In genomic region chr20:63748356-63749270, GRCh38 we compare ENCODE assay signal across 18 cellular contexts. TPM values are rescaled to one million over a fixed set of nuclear protein-coding genes. Genes with fewer than 3 reads are reported as not detected.
DNase-seq lines count a peak whose midpoint lies in the region; ATAC-seq and TF ChIP-seq lines count a peak whose summit lies in the region.
"Had no signal": no experiment of that assay in that cellular context is flagged by ENCODE, and none has a peak within 500 bp of the region (broad histone marks: within the 10 kb centered on the region; RNA-seq: fewer than 3 reads in every experiment).

No MANE protein-coding gene starts in this region.

- no peak overlapping the region for H3K4me2 ChIP-seq in SK-N-SH

- peaks cover 3% of the 10 kb centered on the region for H3K36me3 Mint-ChIP-seq in CD4-positive, alpha-beta T cell (ENCODE audit: low read depth)
- H3K36me3 Mint-ChIP-seq in T-helper 17 cell (ENCODE audit: low read depth) = no peaks in the 10 kb centered on the region
- peaks cover 0 to 3% (median 0%) of the 10 kb centered on the region in 3 donors for H3K36me3 Mint-ChIP-seq in naive thymus-derived CD8-positive, alpha-beta T cell
- H3K36me3 Mint-ChIP-seq: activated naive CD8-positive, alpha-beta T cell had no signal

- TF ChIP-seq EP300 in SK-N-SH (IDR thresholded peaks at IDR 0.05; ENCODE audit: borderline replicate concordance in 1 of 2, low read depth in 1 of 2, low read length in 1 of 2) (no peak), transverse colon (IDR thresholded peaks at IDR 0.05; ENCODE audit: low read depth) (no peak)

- TF ChIP-seq POLR2A in transverse colon (IDR thresholded peaks at IDR 0.05) (no peak), thyroid gland (IDR thresholded peaks at IDR 0.05) (no peak)

- H3K79me2 ChIP-seq in SK-N-SH (ENCODE audit: insufficient read depth) = no peaks in the 10 kb centered on the region

- POLR2A ChIA-PET in SK-N-SH (lab: Yijun Ruan, JAX) = interaction anchor here (2.5 kb wide), 1 partner anchor 8 kb away, joined by 7 read pairs; no protein-coding TSS in a partner anchor
- POLR2A ChIA-PET in CD4-positive, alpha-beta T cell (lab: Charles Lee) = interaction anchor here (4.9 kb wide), 1 partner anchor 11 kb away, joined by 118 read pairs; the partner anchor contains the start of genes LIME1 and SLC2A4RG
- POLR2A ChIA-PET in naive thymus-derived CD8-positive, alpha-beta T cell (lab: Charles Lee) = interaction anchor here (1.5 to 4.5 kb wide), 3 partner anchors 10 to 122 kb away, joined by 5 to 137 read pairs (median 8); partner anchors contain the start of genes ARFRP1, GMEB2, LIME1 and SLC2A4RG

- H3K9me3 Mint-ChIP-seq in CD4-positive, alpha-beta T cell = no peaks in the 10 kb centered on the region
- no peaks in the 10 kb centered on the region for H3K9me3 Mint-ChIP-seq in naive thymus-derived CD8-positive, alpha-beta T cell
- H3K9me3 Mint-ChIP-seq: activated CD4-positive, alpha-beta T cell treated with anti-CD3 and anti-CD28 coated beads, Interleukin-2, amount 10 ng/mL, durations not matched to agents 24 days and 14 days had no signal

- no peaks in the 10 kb centered on the region for H3K9me2 ChIP-seq in SK-N-SH

- H3K36me3 ChIP-seq in SK-N-SH (replicated peaks in 1 of 2; ENCODE audit: control insufficient read depth in 1 of 2, insufficient read depth in 2 of 2, low read length in 1 of 2) = peaks cover 7 to 10% of the 10 kb centered on the region in 2 experiments
- H3K36me3 ChIP-seq in transverse colon = no peaks in the 10 kb centered on the region
- H3K36me3 ChIP-seq in thyroid gland = peaks cover 6 to 7% of the 10 kb centered on the region in 2 donors

- intact Hi-C loops in CD4-positive, alpha-beta T cell (cut with DNase I, micrococcal nuclease) = no loop called here
- intact Hi-C loops in transverse colon (cut with DNase I; ENCODE audit: low total_unique reads) = no loop called here
- intact Hi-C loops in thyroid gland (cut with DNase I) = no loop called here

- H3K27ac ChIP-seq in SK-N-SH (ENCODE audit: low read depth in 2 of 2, low read length in 1 of 2) = no peak overlapping the region
- peak overlapping the region; percentile 13 for H3K27ac ChIP-seq in CD4-positive, alpha-beta T cell (ENCODE audit: low read depth, low read length)
- H3K27ac ChIP-seq in transverse colon = no peak overlapping the region
- no peak overlapping the region for H3K27ac ChIP-seq in thyroid gland
- H3K27ac ChIP-seq: 22Rv1, body of pancreas, C4-2B had no signal

- H3K4me3 ChIP-seq in SK-N-SH (ENCODE audit: low read depth in 2 of 2, low read length in 1 of 2) (no peak overlapping the region), transverse colon (no peak overlapping the region), thyroid gland (replicated peaks in 1 of 3) (no peak overlapping the region)
- H3K4me3 ChIP-seq: body of pancreas had no signal

- in situ Hi-C loops in transverse colon (cut with MboI; ENCODE audit: low pct_ligation_motif_present in 1 of 4, low pct_unique_long_range_greater_than_20kb in 1 of 4, low sequenced_read_pairs in 3 of 4) = no loop called here

- CTCF ChIA-PET in SK-N-SH (lab: Yijun Ruan, JAX) = interaction anchor here (1.3 kb wide), 1 partner anchor 8 kb away, joined by 3 read pairs; no protein-coding TSS in a partner anchor
- CTCF ChIA-PET in CD4-positive, alpha-beta T cell (lab: Charles Lee) = no interaction called here

- no peaks in the 10 kb centered on the region for H3K27me3 Mint-ChIP-seq in CD4-positive, alpha-beta T cell
- H3K27me3 Mint-ChIP-seq in T-helper 17 cell = no peaks in the 10 kb centered on the region
- H3K27me3 Mint-ChIP-seq in naive thymus-derived CD8-positive, alpha-beta T cell = no peaks in the 10 kb centered on the region
- H3K27me3 Mint-ChIP-seq: activated CD4-positive, alpha-beta T cell treated with anti-CD3 and anti-CD28 coated beads, Interleukin-2, amount 10 ng/mL, durations not matched to agents 24 days and 14 days; activated naive CD8-positive, alpha-beta T cell had no signal

- H2AFZ ChIP-seq in SK-N-SH (ENCODE audit: low read depth) = no peak overlapping the region

- H3K9me3 ChIP-seq in SK-N-SH = no peaks in the 10 kb centered on the region
- no peaks in the 10 kb centered on the region for H3K9me3 ChIP-seq in CD4-positive, alpha-beta T cell (ENCODE audit: control insufficient read depth, low read length)
- H3K9me3 ChIP-seq in T-helper 17 cell (ENCODE audit: control insufficient read depth, low read length, poor library complexity, severe bottlenecking) = no peaks in the 10 kb centered on the region
- H3K9me3 ChIP-seq in transverse colon = no peaks in the 10 kb centered on the region
- no peaks in the 10 kb centered on the region for H3K9me3 ChIP-seq in thyroid gland
- H3K9me3 ChIP-seq: body of pancreas had no signal

- ATAC-seq in SK-N-SH treated with all-trans-retinoic acid at 6 μM for 48 hours (no peak), T-helper 17 cell (no peak)
- ATAC-seq in CD4-positive, alpha-beta T cell (ENCODE audit: poor library complexity) = no peak
- no peak for ATAC-seq in naive thymus-derived CD8-positive, alpha-beta T cell
- ATAC-seq: body of pancreas, esophagus mucosa, PC-3 had no signal

- peaks cover 9% of the 10 kb centered on the region for H3F3A ChIP-seq in SK-N-SH (replicated peaks; ENCODE audit: insufficient read depth)

- peak overlapping the region; percentile 70 for H3K27ac Mint-ChIP-seq in CD4-positive, alpha-beta T cell
- H3K27ac Mint-ChIP-seq in T-helper 17 cell = peak overlapping the region; percentile 75
- H3K27ac Mint-ChIP-seq in naive thymus-derived CD8-positive, alpha-beta T cell = peak overlapping the region in 6 of 10 donors; percentile 13 to 92 (median 57)
- H3K27ac Mint-ChIP-seq: activated naive CD8-positive, alpha-beta T cell had no signal

- TF ChIP-seq CTCF in SK-N-SH (IDR thresholded peaks at IDR 0.05) = no peak
- no peak for TF ChIP-seq CTCF in CD4-positive, alpha-beta T cell (IDR thresholded peaks at IDR 0.05)
- no peak for TF ChIP-seq CTCF in transverse colon (IDR thresholded peaks at IDR 0.05)
- TF ChIP-seq CTCF in thyroid gland (IDR thresholded peaks at IDR 0.05) = no peak

- no peaks in the 10 kb centered on the region for H3K27me3 ChIP-seq in SK-N-SH (ENCODE audit: insufficient read depth)
- H3K27me3 ChIP-seq in CD4-positive, alpha-beta T cell (ENCODE audit: control insufficient read depth, insufficient read depth, low read length) = no peaks in the 10 kb centered on the region
- no peaks in the 10 kb centered on the region for H3K27me3 ChIP-seq in transverse colon
- no peaks in the 10 kb centered on the region for H3K27me3 ChIP-seq in thyroid gland
- H3K27me3 ChIP-seq: body of pancreas had no signal

- peak overlapping the region; percentile 8 for H3K4me3 Mint-ChIP-seq in CD4-positive, alpha-beta T cell
- H3K4me3 Mint-ChIP-seq in T-helper 17 cell = no peak overlapping the region
- peak overlapping the region in 1 of 10 donors; percentile 56 for H3K4me3 Mint-ChIP-seq in naive thymus-derived CD8-positive, alpha-beta T cell
- H3K4me3 Mint-ChIP-seq: activated naive CD8-positive, alpha-beta T cell had no signal

- DNase-seq in SK-N-SH (peak; percentile 35), T-helper 17 cell (no peak), transverse colon (no peak), foreskin melanocyte (no peak), thyroid gland (no peak)
- no peak for DNase-seq in CD4-positive, alpha-beta T cell
- no peak for DNase-seq in naive thymus-derived CD8-positive, alpha-beta T cell
- DNase-seq: activated T-cell treated with anti-CD3 and anti-CD28 coated beads, Interleukin-2, amount 50 U/mL, for 1 hour; body of pancreas; NCI-H748 treated with DMSO at 0.1 percent for 48 hours; PC-3; stimulated activated CD4-positive, alpha-beta T cell treated with anti-CD3 and anti-CD28 coated beads, Interleukin-2, amount 100 ng/mL, for 48 hours had no signal

- no peaks in the 10 kb centered on the region for H4K20me1 ChIP-seq in SK-N-SH (ENCODE audit: insufficient read depth)

- H3K4me1 ChIP-seq in SK-N-SH (ENCODE audit: control insufficient read depth in 1 of 2, insufficient read depth in 2 of 2, low read depth in 1 of 2, low read length in 1 of 2) (peaks cover 0 to 5% of the 10 kb centered on the region in 2 experiments; a peak in 1 of 4 replicates), transverse colon (no peaks in the 10 kb centered on the region), thyroid gland (peaks cover 9 to 17% of the 10 kb centered on the region in 2 donors)

- H3K9ac ChIP-seq in SK-N-SH = no peak overlapping the region

- 93% methylated on average over 15 of the region's 24 CpGs for WGBS in SK-N-SH (ENCODE audit: low lambda C conversion rate)
- WGBS in transverse colon (ENCODE audit: low coverage in 1 of 2), 2 donors = 79% methylated on average over 20 of the region's 24 CpGs; no CpG with 5 or more reads in 1 of the 2 donors
- 91% methylated on average over 18 to 19 of the region's 24 CpGs for WGBS in thyroid gland, 2 donors

- H3K4me1 Mint-ChIP-seq in CD4-positive, alpha-beta T cell (ENCODE audit: low read depth) = peaks cover 31% of the 10 kb centered on the region
- H3K4me1 Mint-ChIP-seq in T-helper 17 cell = peaks cover 9% of the 10 kb centered on the region
- H3K4me1 Mint-ChIP-seq in naive thymus-derived CD8-positive, alpha-beta T cell = peaks cover 11 to 43% (median 31%) of the 10 kb centered on the region in 4 donors

- no peak for TF ChIP-seq RAD21 in SK-N-SH (IDR thresholded peaks at IDR 0.05; ENCODE audit: low read length)

RNA-seq across cellular contexts. Expression of gene SLC2A4RG, which starts 9.0 kb away (rescaled TPM):
- 75.5 and 90.9 TPM in 2 replicates for polyA plus RNA-seq in SK-N-SH (2012; rRNA removed)
- polyA plus RNA-seq in SK-N-SH (2012; cell fraction: cytosol; rRNA removed) = 31.3 and 46.7 TPM in 2 replicates
- polyA plus RNA-seq in SK-N-SH (2012; cell fraction: nucleus; rRNA removed) = 338 and 518 TPM in 2 replicates
- total RNA-seq in CD4-positive, alpha-beta T cell = 100 to 1,000 TPM; 123 to 125 TPM
- total RNA-seq in T-helper 17 cell (100 to 1,000 TPM in 1 of 2 donors, 10 to 100 TPM in 1; 98.1 to 103 TPM), transverse colon (10 to 100 TPM; 26.3 to 50.2 (median 47.7) TPM), thyroid gland (10 to 100 TPM; 26.0 to 55.9 (median 39.3) TPM)
- total RNA-seq in naive thymus-derived CD8-positive, alpha-beta T cell = 100 to 1,000 TPM; 124 to 134 TPM
- 1 to 10 TPM; 3.8 to 4.8 (median 4.7) TPM for polyA plus RNA-seq in naive thymus-derived CD8-positive, alpha-beta T cell

RNA-seq across cellular contexts. Expression of gene LIME1, which starts 12.1 kb away (rescaled TPM):
- polyA plus RNA-seq in SK-N-SH (2012; rRNA removed) = 10.9 and 12.3 TPM in 2 replicates
- 1.0 and 2.1 TPM in 2 replicates for polyA plus RNA-seq in SK-N-SH (2012; cell fraction: cytosol; rRNA removed)
- 118 and 180 TPM in 2 replicates for polyA plus RNA-seq in SK-N-SH (2012; cell fraction: nucleus; rRNA removed)
- 100 to 1,000 TPM; 149 to 165 TPM for total RNA-seq in CD4-positive, alpha-beta T cell
- total RNA-seq in T-helper 17 cell (100 to 1,000 TPM; 156 to 179 TPM), transverse colon (10 to 100 TPM; 24.4 to 91.1 (median 44.0) TPM), thyroid gland (10 to 100 TPM in 2 of 4 donors, 1 to 10 TPM in 2; 8.7 to 25.0 (median 11.5) TPM)
- total RNA-seq in naive thymus-derived CD8-positive, alpha-beta T cell = 100 to 1,000 TPM in 1 of 2 experiments, 10 to 100 TPM in 1; 95.0 to 104 TPM
- polyA plus RNA-seq in naive thymus-derived CD8-positive, alpha-beta T cell = 100 to 1,000 TPM; 255 to 292 (median 282) TPM

RNA-seq across cellular contexts. Expression of gene ZGPAT, which starts 40.8 kb away (rescaled TPM):
- polyA plus RNA-seq in SK-N-SH (2012; rRNA removed) = 33.7 and 36.8 TPM in 2 replicates
- polyA plus RNA-seq in SK-N-SH (2012; cell fraction: cytosol; rRNA removed) = 9.8 and 14.3 TPM in 2 replicates
- polyA plus RNA-seq in SK-N-SH (2012; cell fraction: nucleus; rRNA removed) = 152 and 206 TPM in 2 replicates
- total RNA-seq in CD4-positive, alpha-beta T cell = 10 to 100 TPM; 28.2 to 33.4 TPM
- total RNA-seq in T-helper 17 cell (10 to 100 TPM; 35.0 to 39.8 TPM), transverse colon (100 to 1,000 TPM in 2 of 4 donors, 10 to 100 TPM in 2; 29.1 to 346 (median 76.5) TPM), thyroid gland (10 to 100 TPM; 27.7 to 36.3 (median 30.0) TPM)
- 10 to 100 TPM; 52.6 to 53.9 TPM for total RNA-seq in naive thymus-derived CD8-positive, alpha-beta T cell
- polyA plus RNA-seq in naive thymus-derived CD8-positive, alpha-beta T cell = 10 to 100 TPM; 42.3 to 73.8 (median 47.1) TPM

RNA-seq across cellular contexts. Expression of gene ARFRP1, which starts 40.8 kb away (rescaled TPM):
- 65.4 and 72.8 TPM in 2 replicates for polyA plus RNA-seq in SK-N-SH (2012; rRNA removed)
- polyA plus RNA-seq in SK-N-SH (2012; cell fraction: cytosol; rRNA removed) = 47.9 and 57.4 TPM in 2 replicates
- polyA plus RNA-seq in SK-N-SH (2012; cell fraction: nucleus; rRNA removed) = 132 and 145 TPM in 2 replicates
- 10 to 100 TPM; 34.5 to 35.7 TPM for total RNA-seq in CD4-positive, alpha-beta T cell
- total RNA-seq in T-helper 17 cell (10 to 100 TPM; 44.0 to 53.2 TPM), transverse colon (10 to 100 TPM; 46.2 to 75.4 (median 56.2) TPM), thyroid gland (10 to 100 TPM; 43.6 to 52.1 (median 46.7) TPM)
- 100 to 1,000 TPM; 106 to 108 TPM for total RNA-seq in naive thymus-derived CD8-positive, alpha-beta T cell
- polyA plus RNA-seq in naive thymus-derived CD8-positive, alpha-beta T cell = 10 to 100 TPM; 60.1 to 92.1 (median 80.9) TPM

RNA-seq across cellular contexts. Expression of gene TNFRSF6B, which starts 52.2 kb away (rescaled TPM):
- 8.2 and 9.4 TPM in 2 replicates for polyA plus RNA-seq in SK-N-SH (2012; rRNA removed)
- polyA plus RNA-seq in SK-N-SH (2012; cell fraction: cytosol; rRNA removed) = 3.6 and 6.1 TPM in 2 replicates
- 18.3 and 28.9 TPM in 2 replicates for polyA plus RNA-seq in SK-N-SH (2012; cell fraction: nucleus; rRNA removed)
- total RNA-seq in CD4-positive, alpha-beta T cell = 1 to 10 TPM; 2.5 to 2.6 TPM
- total RNA-seq in T-helper 17 cell (not detected), transverse colon (10 to 100 TPM in 3 of 4 donors, 1 to 10 TPM in 1; 4.2 to 34.4 (median 13.6) TPM), thyroid gland (10 to 100 TPM in 2 of 4 donors, 1 to 10 TPM in 2; 6.7 to 15.5 (median 10.5) TPM)
- total RNA-seq in naive thymus-derived CD8-positive, alpha-beta T cell = 1 to 10 TPM in 1 of 2 experiments, under 1 TPM in 1; 0.96 to 1.1 TPM
- polyA plus RNA-seq in naive thymus-derived CD8-positive, alpha-beta T cell = under 1 TPM in 2 of 3 donors, not detected in 1; 0.22 to 0.84 TPM
- total RNA-seq: activated CD4-positive, alpha-beta T cell treated with anti-CD3 and anti-CD28 coated beads, Interleukin-2, amount 10 ng/mL, durations not matched to agents 24 days and 14 days had no signal
